In the genomic region with DNA sequence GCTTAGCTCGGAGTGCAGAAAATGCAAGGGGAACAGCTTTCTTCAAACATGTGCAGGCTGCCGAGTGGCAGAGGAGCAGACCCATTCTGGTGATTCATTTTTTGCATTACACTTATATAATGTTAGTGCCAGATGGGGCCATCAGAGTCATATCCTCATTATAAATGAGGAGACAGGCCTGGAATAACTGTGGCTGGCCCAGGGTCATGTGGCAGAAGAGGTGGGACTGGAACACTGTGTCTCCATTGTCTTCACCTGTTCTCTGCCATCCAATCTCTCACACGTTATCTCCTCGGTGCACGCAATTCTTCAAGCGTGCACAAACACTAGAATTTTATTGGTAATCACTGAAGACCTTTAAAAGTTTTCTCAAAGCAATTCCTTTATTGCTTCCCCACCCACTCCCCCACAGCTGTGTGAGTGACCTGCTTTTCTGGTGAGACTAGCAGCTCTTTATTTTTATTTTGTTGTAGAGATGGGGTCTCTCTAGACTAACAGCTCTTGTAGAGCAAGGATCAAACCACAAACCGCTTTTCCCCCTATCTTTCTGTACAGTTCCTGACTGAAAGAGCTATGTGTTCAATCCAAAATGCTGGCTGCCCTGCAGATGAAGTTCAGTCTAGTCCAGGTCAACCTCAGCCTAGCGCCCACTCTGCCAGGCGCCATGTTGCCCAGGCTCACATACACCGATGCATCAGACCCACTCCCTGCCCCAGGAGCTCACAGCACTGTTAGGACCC, we compare ENCODE assay signal across 17 cellular contexts.
DNase-seq lines count a peak whose midpoint lies in the region; ATAC-seq and TF ChIP-seq lines count a peak whose summit lies in the region.
"Had no signal": no experiment of that assay in that cellular context is flagged by ENCODE, and none has a peak within 500 bp of the region (broad histone marks: within the 10 kb centered on the region; RNA-seq: fewer than 3 reads in every experiment).

No MANE protein-coding gene starts in this region.

- H3K4me1 ChIP-seq in RWPE2 (ENCODE audit: insufficient read depth, poor library complexity, severe bottlenecking): peaks cover 20% of the 10 kb centered on the region
- peaks cover 0 to 48% (median 19%) of the 10 kb centered on the region in 3 donors for H3K4me1 ChIP-seq in gastroesophageal sphincter
- peaks cover 47% of the 10 kb centered on the region for H3K4me1 ChIP-seq in suprapubic skin

- peak overlapping the region; percentile 37 for H3K27ac Mint-ChIP-seq in activated naive CD4-positive, alpha-beta T cell treated with anti-CD3 and anti-CD28 coated beads, Interleukin-2, amount 10 ng/mL, durations not matched to agents 7 days and 5 days
- H3K27ac Mint-ChIP-seq: CD8-positive, alpha-beta T cell had no signal

- no peak overlapping the region for H3K4me3 Mint-ChIP-seq in activated naive CD4-positive, alpha-beta T cell treated with anti-CD3 and anti-CD28 coated beads, Interleukin-2, amount 10 ng/mL, durations not matched to agents 7 days and 5 days
- H3K4me3 Mint-ChIP-seq: CD8-positive, alpha-beta T cell; nephron progenitor cell had no signal

- TF ChIP-seq POLR2A in gastroesophageal sphincter (IDR thresholded peaks at IDR 0.05): no peak
- TF ChIP-seq POLR2A in suprapubic skin (IDR thresholded peaks at IDR 0.05): no peak

- peaks cover 4% of the 10 kb centered on the region for H3K27me3 Mint-ChIP-seq in activated naive CD4-positive, alpha-beta T cell treated with anti-CD3 and anti-CD28 coated beads, Interleukin-2, amount 10 ng/mL, durations not matched to agents 7 days and 5 days

- H3K27ac ChIP-seq in RWPE2 (ENCODE audit: poor library complexity, severe bottlenecking): peak overlapping the region; percentile 70
- peak overlapping the region in 3 of 4 donors; percentile 74 to 79 (median 78) for H3K27ac ChIP-seq in gastroesophageal sphincter
- H3K27ac ChIP-seq in suprapubic skin: peak overlapping the region; percentile 76
- H3K27ac ChIP-seq: brain microvascular endothelial cell had no signal

- TF ChIP-seq EP300 in gastroesophageal sphincter (IDR thresholded peaks at IDR 0.05) (no peak), suprapubic skin (IDR thresholded peaks at IDR 0.05) (no peak)

- ATAC-seq in RWPE2 (ENCODE audit: low read depth) (no peak), gastroesophageal sphincter (no peak), HG02763 (IDR thresholded peaks at IDR 0.05; ENCODE audit: unreplicated experiment) (no peak)
- ATAC-seq: CD8-positive, alpha-beta T cell; Panc1 had no signal

- 90 to 91% methylated on average over 6 to 7 of the region's 10 CpGs for WGBS in gastroesophageal sphincter (ENCODE audit: low coverage in 1 of 2), 2 donors
- 91% methylated on average over 10 of the region's 10 CpGs for WGBS in suprapubic skin

- H3K4me1 Mint-ChIP-seq in activated naive CD4-positive, alpha-beta T cell treated with anti-CD3 and anti-CD28 coated beads, Interleukin-2, amount 10 ng/mL, durations not matched to agents 7 days and 5 days: no peaks in the 10 kb centered on the region

- H3K9me3 Mint-ChIP-seq in activated naive CD4-positive, alpha-beta T cell treated with anti-CD3 and anti-CD28 coated beads, Interleukin-2, amount 10 ng/mL, durations not matched to agents 7 days and 5 days: no peaks in the 10 kb centered on the region
- H3K9me3 Mint-ChIP-seq: CD8-positive, alpha-beta T cell; nephron progenitor cell had no signal

- no peaks in the 10 kb centered on the region for H3K36me3 Mint-ChIP-seq in activated naive CD4-positive, alpha-beta T cell treated with anti-CD3 and anti-CD28 coated beads, Interleukin-2, amount 10 ng/mL, durations not matched to agents 7 days and 5 days
- H3K36me3 Mint-ChIP-seq: CD8-positive, alpha-beta T cell had no signal

- no peaks in the 10 kb centered on the region for H3K36me3 ChIP-seq in RWPE2 (ENCODE audit: low read depth)
- H3K36me3 ChIP-seq in gastroesophageal sphincter: no peaks in the 10 kb centered on the region
- no peaks in the 10 kb centered on the region for H3K36me3 ChIP-seq in suprapubic skin
- H3K36me3 ChIP-seq: brain microvascular endothelial cell, thoracic aorta had no signal

- DNase-seq in activated naive CD4-positive, alpha-beta T cell treated with anti-CD3 and anti-CD28 coated beads, Interleukin-2, amount 10 ng/mL, durations not matched to agents 7 days and 5 days: no peak
- no peak for DNase-seq in activated naive CD4-positive, alpha-beta T cell treated with anti-CD3 and anti-CD28 coated beads, Interleukin-2, amount 50 U/mL, for 16 hours
- DNase-seq in RWPE2 (ENCODE audit: low spot score): no peak
- no peak for DNase-seq in suprapubic skin (ENCODE audit: low spot score in 2 of 2)
- DNase-seq in anterior cingulate cortex (lab: John Stamatoyannopoulos, UW): no peak
- no peak for DNase-seq in DMS 273 (lab: John Stamatoyannopoulos, UW; ENCODE audit: unreplicated experiment)
- DNase-seq: activated CD4-positive, CD25-positive, alpha-beta regulatory T cell treated with anti-CD3 and anti-CD28 coated beads, Interleukin-2, amount 50 U/mL, for 72 hours; activated naive CD4-positive, alpha-beta T cell treated with Interleukin-2 at 50 U/mL for 16 hours; CD8-positive, alpha-beta T cell; NCI-H187 treated with DMSO at 0.1 percent for 48 hours; nephron progenitor cell had no signal

- CTCF ChIA-PET in activated naive CD4-positive, alpha-beta T cell treated with anti-CD3 and anti-CD28 coated beads, Interleukin-2, amount 10 ng/mL, durations not matched to agents 7 days and 5 days (lab: Charles Lee): interaction anchor here (1.2 to 1.3 kb wide), 2 partner anchors 10 to 12 kb away, joined by 4 to 5 read pairs; no protein-coding TSS in a partner anchor

- H3K27me3 ChIP-seq in RWPE2 (ENCODE audit: insufficient read depth, poor library complexity, severe bottlenecking) (no peaks in the 10 kb centered on the region), gastroesophageal sphincter (no peaks in the 10 kb centered on the region), suprapubic skin (no peaks in the 10 kb centered on the region)
- H3K27me3 ChIP-seq: brain microvascular endothelial cell had no signal

- no peaks in the 10 kb centered on the region for H3K9me3 ChIP-seq in RWPE2 (ENCODE audit: severe bottlenecking)
- H3K9me3 ChIP-seq in gastroesophageal sphincter: no peaks in the 10 kb centered on the region
- no peaks in the 10 kb centered on the region for H3K9me3 ChIP-seq in suprapubic skin
- H3K9me3 ChIP-seq: thoracic aorta had no signal

- H3K4me3 ChIP-seq in RWPE2 (ENCODE audit: severe bottlenecking): no peak overlapping the region
- no peak overlapping the region for H3K4me3 ChIP-seq in gastroesophageal sphincter
- no peak overlapping the region for H3K4me3 ChIP-seq in suprapubic skin
- H3K4me3 ChIP-seq: lung, thoracic aorta had no signal

- TF ChIP-seq CTCF in RWPE2 (IDR thresholded peaks at IDR 0.05; ENCODE audit: poor library complexity, severe bottlenecking): no peak
- TF ChIP-seq CTCF in gastroesophageal sphincter (IDR thresholded peaks at IDR 0.05): no peak
- TF ChIP-seq CTCF in suprapubic skin (IDR thresholded peaks at IDR 0.05): no peak
